Comparison of ENCODE assay signal across 23 cellular contexts in genomic region chr18:62080172-62080571, GRCh38.
"Had no signal": no experiment of that assay in that cellular context is flagged by ENCODE, and none has a peak within 500 bp of the region (broad histone marks: within the 10 kb centered on the region; RNA-seq: fewer than 3 reads in every experiment).

No MANE protein-coding gene starts in this region.

- H3K4me1 ChIP-seq: body of pancreas, prostate gland, sigmoid colon, upper lobe of left lung had no signal

- DNase-seq: activated B cell treated with CpG ODN at 0.5 μM for 24 hours; activated CD4-positive, alpha-beta memory T cell treated with anti-CD3 and anti-CD28 coated beads, Interleukin-2, amount 10 ng/mL, durations not matched to agents 7 days and 5 days; activated CD4-positive, alpha-beta T cell treated with anti-CD3 and anti-CD28 coated beads for 48 hours; activated naive CD4-positive, alpha-beta T cell; activated naive CD8-positive, alpha-beta T cell treated with anti-CD3 and anti-CD28 coated beads for 36 hours; activated T-cell treated with anti-CD3 and anti-CD28 coated beads, Interleukin-2, amount 50 U/mL, for 1 hour; amygdala; body of pancreas; central memory CD4-positive, alpha-beta T cell; foreskin keratinocyte; left colon; sigmoid colon; stimulated activated CD4-positive, alpha-beta T cell treated with anti-CD3 and anti-CD28 coated beads, Interleukin-4, amount 100 ng/mL, for 4 hours; stimulated activated naive B cell treated with anti-CD40 and anti-IgM and Interleukin-4, amounts not matched to agents 10 μg/mL and 1 μg/mL and 100 μg/mL, for 72 hours; T-cell; T-helper 9 cell; upper lobe of left lung had no signal

- H3K27ac ChIP-seq: body of pancreas, coronary artery, foreskin keratinocyte, hepatocyte, neural progenitor cell, prostate gland, sigmoid colon, thoracic aorta, upper lobe of left lung had no signal

- H3K4me3 Mint-ChIP-seq: activated B cell treated with CpG ODN at 0.5 μM for 24 hours; activated CD4-positive, alpha-beta memory T cell treated with anti-CD3 and anti-CD28 coated beads, Interleukin-2, amount 10 ng/mL, durations not matched to agents 7 days and 5 days; activated naive CD8-positive, alpha-beta T cell treated with anti-CD3 and anti-CD28 coated beads for 36 hours; activated T-helper 17 cell treated with anti-CD3 and anti-CD28 coated beads, Interleukin-2, amount 50 U/mL, for 72 hours; neural progenitor cell; stimulated activated naive B cell treated with anti-CD40 and anti-IgM and Interleukin-4, amounts not matched to agents 10 μg/mL and 1 μg/mL and 100 μg/mL, for 72 hours; T-cell had no signal

- H3K36me3 ChIP-seq: prostate gland, sigmoid colon, thoracic aorta, upper lobe of left lung had no signal

- H3K27ac Mint-ChIP-seq: activated B cell treated with CpG ODN at 0.5 μM for 24 hours; activated CD4-positive, alpha-beta memory T cell treated with anti-CD3 and anti-CD28 coated beads, Interleukin-2, amount 10 ng/mL, durations not matched to agents 7 days and 5 days; activated naive CD8-positive, alpha-beta T cell treated with anti-CD3 and anti-CD28 coated beads for 36 hours; activated T-helper 17 cell treated with anti-CD3 and anti-CD28 coated beads, Interleukin-2, amount 50 U/mL, for 72 hours; neural progenitor cell; stimulated activated naive B cell treated with anti-CD40 and anti-IgM and Interleukin-4, amounts not matched to agents 10 μg/mL and 1 μg/mL and 100 μg/mL, for 72 hours; T-cell had no signal

- H3K9ac ChIP-seq: neural progenitor cell had no signal

- H3K9me3 ChIP-seq: body of pancreas, prostate gland, sigmoid colon, thoracic aorta, upper lobe of left lung had no signal

- H3K36me3 Mint-ChIP-seq: neural progenitor cell had no signal

- H3K4me3 ChIP-seq: body of pancreas, coronary artery, hepatocyte, neural progenitor cell, prostate gland, sigmoid colon, thoracic aorta, upper lobe of left lung had no signal

- H3K9me3 Mint-ChIP-seq: activated B cell treated with CpG ODN at 0.5 μM for 24 hours; activated CD4-positive, alpha-beta memory T cell treated with anti-CD3 and anti-CD28 coated beads, Interleukin-2, amount 10 ng/mL, durations not matched to agents 7 days and 5 days; activated naive CD8-positive, alpha-beta T cell treated with anti-CD3 and anti-CD28 coated beads for 36 hours; activated T-helper 17 cell treated with anti-CD3 and anti-CD28 coated beads, Interleukin-2, amount 50 U/mL, for 72 hours; neural progenitor cell; stimulated activated naive B cell treated with anti-CD40 and anti-IgM and Interleukin-4, amounts not matched to agents 10 μg/mL and 1 μg/mL and 100 μg/mL, for 72 hours had no signal

- H3K79me2 ChIP-seq: hepatocyte had no signal

- H3K4me1 Mint-ChIP-seq: activated B cell treated with CpG ODN at 0.5 μM for 24 hours; activated CD4-positive, alpha-beta memory T cell treated with anti-CD3 and anti-CD28 coated beads, Interleukin-2, amount 10 ng/mL, durations not matched to agents 7 days and 5 days; activated T-helper 17 cell treated with anti-CD3 and anti-CD28 coated beads, Interleukin-2, amount 50 U/mL, for 72 hours; T-cell had no signal

- H3K27me3 ChIP-seq: body of pancreas, foreskin keratinocyte, hepatocyte, neural progenitor cell, sigmoid colon, upper lobe of left lung had no signal

- H2AFZ ChIP-seq: hepatocyte, neural progenitor cell had no signal

- H3K4me2 ChIP-seq: hepatocyte, neural progenitor cell had no signal

- ATAC-seq: activated T-helper 17 cell treated with anti-CD3 and anti-CD28 coated beads, Interleukin-2, amount 50 U/mL, for 72 hours; body of pancreas; foreskin keratinocyte; left colon; stimulated activated naive B cell treated with anti-CD40 and anti-IgM and Interleukin-4, amounts not matched to agents 10 μg/mL and 1 μg/mL and 100 μg/mL, for 72 hours; T-cell had no signal
